ENCODE assay signal across 22 cellular contexts in the genomic region with DNA sequence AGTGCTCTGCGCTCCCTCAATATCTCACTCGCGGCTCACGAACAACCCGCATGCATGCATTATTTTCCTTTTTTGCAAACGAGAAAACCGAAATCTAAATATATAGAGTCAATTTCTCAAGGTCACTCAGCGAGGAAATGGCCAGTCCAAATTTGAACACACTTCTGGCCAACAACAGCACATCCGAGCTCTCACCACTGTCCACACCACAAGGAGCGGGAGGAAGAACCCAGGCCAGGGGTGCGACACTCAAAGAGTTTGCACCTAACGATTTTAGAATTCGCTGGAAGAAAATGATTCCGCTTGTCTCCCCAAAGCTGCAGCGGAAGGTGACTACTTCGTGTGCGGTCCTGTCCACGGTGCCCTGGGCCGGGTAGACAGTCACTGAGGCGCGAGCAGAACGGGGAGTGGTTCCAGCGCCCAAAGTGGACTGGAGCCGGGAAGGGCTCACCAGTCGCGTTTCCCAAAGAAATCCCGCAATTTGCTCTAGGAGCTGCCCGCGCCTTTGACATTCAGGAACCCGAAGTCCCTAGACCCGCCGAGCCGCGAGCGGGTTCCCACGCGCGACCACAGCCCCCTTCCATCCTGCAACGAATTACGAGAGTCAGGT. TPM values are rescaled to one million over a fixed set of nuclear protein-coding genes. Genes with fewer than 3 reads are reported as not detected.
DNase-seq lines count a peak whose midpoint lies in the region; ATAC-seq and TF ChIP-seq lines count a peak whose summit lies in the region.
"Had no signal": no experiment of that assay in that cellular context is flagged by ENCODE, and none has a peak within 500 bp of the region (broad histone marks: within the 10 kb centered on the region; RNA-seq: fewer than 3 reads in every experiment).

No MANE protein-coding gene starts in this region.

- H3K27ac Mint-ChIP-seq in T-helper 1 cell treated with Interleukin-12 subunit alpha and Interleukin-12 subunit beta and Interleukin-4 antibody, amounts not matched to agents 30 μg/mL and 1 μg/mL, for 36 hours: peak overlapping the region; percentile 55
- H3K27ac Mint-ChIP-seq in osteocyte (ENCODE audit: unreplicated experiment): no peak overlapping the region
- H3K27ac Mint-ChIP-seq: activated CD4-positive, alpha-beta T cell treated with anti-CD3 and anti-CD28 coated beads for 36 hours had no signal

- TF ChIP-seq CTCF in osteocyte (IDR thresholded peaks at IDR 0.05) (no peak), heart left ventricle (IDR thresholded peaks at IDR 0.05) (no peak)

- DNase-seq in T-helper 1 cell (no peak), SJCRH30 (peak in 1 of 2 experiments; percentile 38), retina (peak; percentile 77), osteocyte (ENCODE audit: extremely low spot score, unreplicated experiment) (no peak), heart left ventricle (no peak)
- DNase-seq: activated CD4-positive, alpha-beta T cell treated with anti-CD3 and anti-CD28 coated beads for 36 hours; activated naive CD4-positive, alpha-beta T cell; BE2C; cortex of kidney; left ventricle myocardium superior; NCI-H1436; NCI-H226; NK-92 treated with Interleukin-12 subunit alpha and Interleukin-12 subunit beta, amount 100 ng/mL, for 24 hours; psoas muscle; testis had no signal

- intact Hi-C loops in heart left ventricle (cut with DNase I): no loop called here

- peaks cover 71% of the 10 kb centered on the region for H3K27me3 Mint-ChIP-seq in T-helper 1 cell treated with Interleukin-12 subunit alpha and Interleukin-12 subunit beta and Interleukin-4 antibody, amounts not matched to agents 30 μg/mL and 1 μg/mL, for 36 hours (ENCODE audit: low read depth)
- H3K27me3 Mint-ChIP-seq in osteocyte (ENCODE audit: unreplicated experiment): peaks cover 72% of the 10 kb centered on the region

- ATAC-seq in HG03280 (IDR thresholded peaks at IDR 0.05; ENCODE audit: unreplicated experiment) (no peak), heart left ventricle (no peak)
- ATAC-seq: activated CD4-positive, alpha-beta T cell treated with anti-CD3 and anti-CD28 coated beads for 36 hours; left ventricle myocardium superior; psoas muscle had no signal

- H3K27me3 ChIP-seq in SJCRH30 (no peaks in the 10 kb centered on the region), heart left ventricle (peaks cover 66 to 98% (median 86%) of the 10 kb centered on the region in 9 donors)
- H3K27me3 ChIP-seq: BE2C, testis had no signal

- H3K4me1 ChIP-seq in SJCRH30 (no peaks in the 10 kb centered on the region; the same call in 1 of the 2 replicates), heart left ventricle (peaks cover 0 to 48% (median 28%) of the 10 kb centered on the region in 12 donors)

- H3K4me3 ChIP-seq in SJCRH30 (peak overlapping the region; percentile 71), iPS-18c (ENCODE audit: insufficient read depth, low read depth, low read length) (peak overlapping the region; percentile 34; the same call in 1 of the 2 replicates), heart left ventricle (no peak overlapping the region)
- H3K4me3 ChIP-seq: ascending aorta, smooth muscle cell had no signal

- H3K36me3 Mint-ChIP-seq in T-helper 1 cell treated with Interleukin-12 subunit alpha and Interleukin-12 subunit beta and Interleukin-4 antibody, amounts not matched to agents 30 μg/mL and 1 μg/mL, for 36 hours (ENCODE audit: low read depth): peaks cover 2% of the 10 kb centered on the region
- H3K36me3 Mint-ChIP-seq in osteocyte (ENCODE audit: unreplicated experiment): no peaks in the 10 kb centered on the region

- 24 to 42% (median 32%) methylated on average over 19 to 40 of the region's 40 CpGs for WGBS in heart left ventricle, 4 donors

- H3K27ac ChIP-seq in SJCRH30 (peak overlapping the region; percentile 25; the same call in 1 of the 2 replicates), heart left ventricle (no peak overlapping the region)
- H3K27ac ChIP-seq: ascending aorta, psoas muscle, testis had no signal

- H3K9me3 ChIP-seq in SJCRH30 (replicated peaks) (no peaks in the 10 kb centered on the region), iPS-18c (ENCODE audit: control insufficient read depth, insufficient read depth, low read length) (peaks cover 2% of the 10 kb centered on the region), heart left ventricle (no peaks in the 10 kb centered on the region)
- H3K9me3 ChIP-seq: ascending aorta, BE2C, psoas muscle, testis had no signal

- no peaks in the 10 kb centered on the region for H3K9me3 Mint-ChIP-seq in T-helper 1 cell treated with Interleukin-12 subunit alpha and Interleukin-12 subunit beta and Interleukin-4 antibody, amounts not matched to agents 30 μg/mL and 1 μg/mL, for 36 hours
- H3K9me3 Mint-ChIP-seq in osteocyte (ENCODE audit: unreplicated experiment): no peaks in the 10 kb centered on the region

- H3K36me3 ChIP-seq in SJCRH30 (no peaks in the 10 kb centered on the region; the same call in 1 of the 2 replicates), heart left ventricle (no peaks in the 10 kb centered on the region)
- H3K36me3 ChIP-seq: ascending aorta, BE2C had no signal

- H3K4me1 Mint-ChIP-seq in T-helper 1 cell treated with Interleukin-12 subunit alpha and Interleukin-12 subunit beta and Interleukin-4 antibody, amounts not matched to agents 30 μg/mL and 1 μg/mL, for 36 hours (ENCODE audit: low read depth): peaks cover 7% of the 10 kb centered on the region
- peaks cover 17% of the 10 kb centered on the region for H3K4me1 Mint-ChIP-seq in osteocyte (ENCODE audit: unreplicated experiment)

- H3K4me3 Mint-ChIP-seq in T-helper 1 cell treated with Interleukin-12 subunit alpha and Interleukin-12 subunit beta and Interleukin-4 antibody, amounts not matched to agents 30 μg/mL and 1 μg/mL, for 36 hours: no peak overlapping the region
- no peak overlapping the region for H3K4me3 Mint-ChIP-seq in osteocyte (ENCODE audit: unreplicated experiment)
- H3K4me3 Mint-ChIP-seq: activated CD4-positive, alpha-beta T cell treated with anti-CD3 and anti-CD28 coated beads for 36 hours had no signal

- no peak for TF ChIP-seq POLR2A in heart left ventricle (IDR thresholded peaks at IDR 0.05)

RNA-seq across cellular contexts. Expression of a gene that starts 1.1 kb away (rescaled TPM):
- 6.2 and 6.9 TPM in 2 replicates for total RNA-seq in SJCRH30 (2014; rRNA removed; shearing (Covaris generic))
- not detected in 2 replicates for total RNA-seq in osteocyte
- total RNA-seq in heart left ventricle: under 1 TPM in 1 of 9 donors, not detected in 8; 0.15 TPM
- polyA plus RNA-seq in heart left ventricle: not detected
- total RNA-seq: A172; activated CD4-positive, alpha-beta T cell treated with anti-CD3 and anti-CD28 coated beads for 36 hours; ascending aorta; fibroblast of villous mesenchyme; left ventricle myocardium superior; psoas muscle; smooth muscle cell; testis had no signal
- polyA plus RNA-seq: psoas muscle had no signal

Comparison
In these comparisons a context has a peak if more than half of its experiments do, and no peak if none do; other contexts are left out.
1. H3K4me3 ChIP-seq: peak in SJCRH30 (single experiment) and iPS-18c (single experiment); none in heart left ventricle (0 of 12).